In the genomic region with DNA sequence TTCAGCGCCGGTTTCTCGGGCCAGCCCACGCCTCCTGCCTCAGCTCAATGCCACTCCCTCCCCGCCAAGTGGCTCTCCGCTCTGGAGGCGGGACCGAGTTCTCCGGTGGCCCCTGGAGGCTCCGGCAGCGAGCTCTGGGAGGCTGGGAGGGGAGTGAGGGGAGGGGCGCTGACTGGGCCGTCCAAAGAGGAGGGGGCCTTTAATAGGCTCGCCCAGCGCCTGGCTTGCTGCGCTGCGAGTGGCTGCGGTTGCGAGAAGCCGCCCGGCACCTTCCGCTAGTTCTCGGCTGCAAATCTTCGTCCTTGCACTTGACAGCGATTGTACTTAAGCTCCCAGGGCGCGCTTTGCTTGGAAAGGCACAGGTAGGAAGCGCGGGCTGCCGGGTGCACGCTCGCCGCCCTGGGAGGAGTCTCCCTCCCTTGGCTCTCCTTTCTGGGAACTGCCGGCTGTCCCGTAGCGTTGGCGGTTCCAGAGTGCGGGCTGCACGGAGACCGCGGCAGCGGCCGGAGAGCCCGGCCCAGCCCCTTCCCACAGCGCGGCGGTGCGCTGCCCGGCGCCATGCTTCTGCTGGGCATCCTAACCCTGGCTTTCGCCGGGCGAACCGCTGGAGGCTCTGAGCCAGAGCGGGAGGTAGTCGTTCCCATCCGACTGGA, we compare ENCODE assay signal across 8 cellular contexts. TPM values are rescaled to one million over a fixed set of nuclear protein-coding genes. Genes with fewer than 3 reads are reported as not detected.
DNase-seq lines count a peak whose midpoint lies in the region; ATAC-seq and TF ChIP-seq lines count a peak whose summit lies in the region.

A gene with protein sequence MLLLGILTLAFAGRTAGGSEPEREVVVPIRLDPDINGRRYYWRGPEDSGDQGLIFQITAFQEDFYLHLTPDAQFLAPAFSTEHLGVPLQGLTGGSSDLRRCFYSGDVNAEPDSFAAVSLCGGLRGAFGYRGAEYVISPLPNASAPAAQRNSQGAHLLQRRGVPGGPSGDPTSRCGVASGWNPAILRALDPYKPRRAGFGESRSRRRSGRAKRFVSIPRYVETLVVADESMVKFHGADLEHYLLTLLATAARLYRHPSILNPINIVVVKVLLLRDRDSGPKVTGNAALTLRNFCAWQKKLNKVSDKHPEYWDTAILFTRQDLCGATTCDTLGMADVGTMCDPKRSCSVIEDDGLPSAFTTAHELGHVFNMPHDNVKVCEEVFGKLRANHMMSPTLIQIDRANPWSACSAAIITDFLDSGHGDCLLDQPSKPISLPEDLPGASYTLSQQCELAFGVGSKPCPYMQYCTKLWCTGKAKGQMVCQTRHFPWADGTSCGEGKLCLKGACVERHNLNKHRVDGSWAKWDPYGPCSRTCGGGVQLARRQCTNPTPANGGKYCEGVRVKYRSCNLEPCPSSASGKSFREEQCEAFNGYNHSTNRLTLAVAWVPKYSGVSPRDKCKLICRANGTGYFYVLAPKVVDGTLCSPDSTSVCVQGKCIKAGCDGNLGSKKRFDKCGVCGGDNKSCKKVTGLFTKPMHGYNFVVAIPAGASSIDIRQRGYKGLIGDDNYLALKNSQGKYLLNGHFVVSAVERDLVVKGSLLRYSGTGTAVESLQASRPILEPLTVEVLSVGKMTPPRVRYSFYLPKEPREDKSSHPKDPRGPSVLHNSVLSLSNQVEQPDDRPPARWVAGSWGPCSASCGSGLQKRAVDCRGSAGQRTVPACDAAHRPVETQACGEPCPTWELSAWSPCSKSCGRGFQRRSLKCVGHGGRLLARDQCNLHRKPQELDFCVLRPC (plus strand): TSS at position 230 of the 653 bp plus-strand sequence. CDS start 329 bp downstream, at position 559.

- H4K20me1 ChIP-seq in HCT116 (ENCODE audit: insufficient read depth), result no peaks in the 10 kb centered on the region

- TF ChIP-seq RAD21 in HCT116 (IDR thresholded peaks at IDR 0.05; ENCODE audit: low read depth), result 0 out of 2 replicates have a peak, but pooled peaks have one; percentile 7

- H3K27ac ChIP-seq in C4-2B, result peak within 1 kb of the TSS; percentile 36
- H3K27ac ChIP-seq in HCT116 (ENCODE audit: low read depth, low read length), result peak within 1 kb of the TSS; percentile 37; the same call in 1 of the 2 replicates
- H3K27ac ChIP-seq in gastrocnemius medialis, result peak within 1 kb of the TSS; percentile 65 to 77 (median 69)

- CTCF ChIA-PET in HCT116 (lab: Charles Lee), result interaction anchor here (1.1 to 1.7 kb wide), 3 partner anchors 13 to 413 kb away, joined by 3 to 6 read pairs (median 5); no protein-coding TSS in a partner anchor

- peak within 1 kb of the TSS; percentile 97 for H3K4me2 ChIP-seq in HCT116 (ENCODE audit: low read length)

- H3K9me3 ChIP-seq in HCT116 (ENCODE audit: control insufficient read depth in 1 of 2, insufficient read depth in 1 of 2, low read depth in 1 of 2, low read length in 2 of 2) (no peaks in the 10 kb centered on the region), gastrocnemius medialis (no peaks in the 10 kb centered on the region)

- no peak for TF ChIP-seq POLR2A in HCT116 (IDR thresholded peaks at IDR 0.05; ENCODE audit: borderline replicate concordance, extremely low read depth, insufficient read depth, insufficient read length)
- peak; percentile 29 to 56 for TF ChIP-seq POLR2A in gastrocnemius medialis (IDR thresholded peaks at IDR 0.05)

- H3K79me2 ChIP-seq in HCT116 (ENCODE audit: insufficient read depth, low read length), result no peaks in the 10 kb centered on the region

- H3K9me2 ChIP-seq in HCT116 (ENCODE audit: insufficient read depth), result no peaks in the 10 kb centered on the region

- H3K4me3 ChIP-seq in HCT116 (replicated peaks in 1 of 2; ENCODE audit: low read depth in 1 of 2, low read length in 2 of 2) (peak within 1 kb of the TSS; percentile 48 to 65), astrocyte of the spinal cord (ENCODE audit: low read depth, low read length) (peak within 1 kb of the TSS; percentile 72), iPS-11a (ENCODE audit: low read depth, low read length) (peak within 1 kb of the TSS; percentile 49), gastrocnemius medialis (peak within 1 kb of the TSS; percentile 56 to 70 (median 66))

- POLR2A ChIA-PET in HCT116 (lab: Charles Lee), result no interaction called here

- peak; percentile 51 for DNase-seq in HCT116 (ENCODE audit: low read depth, low spot score)
- DNase-seq in NCI-H82 treated with DMSO at 0.1 percent for 48 hours (lab: John Stamatoyannopoulos, UW; ENCODE audit: unreplicated experiment), result peak; percentile 71
- peak; percentile 93 for DNase-seq in astrocyte of the spinal cord (ENCODE audit: low read depth, low spot score)
- DNase-seq in gastrocnemius medialis, result peak; percentile 61 to 70
- no peak for DNase-seq in superior temporal gyrus (ENCODE audit: extremely low spot score)

- peak within 1 kb of the TSS; percentile 36; the same call in 1 of the 2 replicates for H3K9ac ChIP-seq in HCT116 (ENCODE audit: low read length)

- in situ Hi-C loops in astrocyte of the spinal cord (cut with HindIII; ENCODE audit: low sequenced_read_pairs) (loop anchor here (25.0 kb wide), 1 partner anchor 414 kb away; no protein-coding TSS in a partner anchor), gastrocnemius medialis (cut with MboI; ENCODE audit: low sequenced_read_pairs in 4 of 4) (loop anchor here in 2 of 4 donors (10.0 to 25.0 kb wide), 2 partner anchors 214 to 226 kb away; no protein-coding TSS in a partner anchor)

- no TSS peak for BruUV-seq in HCT116 (replicated peaks; lab: Mats Ljungman, UMichigan)

- H3K36me3 ChIP-seq in HCT116 (ENCODE audit: control insufficient read depth in 1 of 2, insufficient read depth in 2 of 2, low read length in 2 of 2), result no peaks in the 10 kb centered on the region
- H3K36me3 ChIP-seq in gastrocnemius medialis, result no peaks in the 10 kb centered on the region

- peak; percentile 97 for ATAC-seq in HCT116
- peak; percentile 75 to 78 for ATAC-seq in gastrocnemius medialis
- no peak for ATAC-seq in GM18520 (IDR thresholded peaks at IDR 0.05; ENCODE audit: unreplicated experiment)

- H3K4me1 ChIP-seq in HCT116 (ENCODE audit: control insufficient read depth in 1 of 2, insufficient read depth in 2 of 2, low read length in 2 of 2) (peaks cover 2 to 11% of the 10 kb centered on the region in 2 experiments; a peak in 3 of 4 replicates), gastrocnemius medialis (peaks cover 5 to 19% of the 10 kb centered on the region in 2 donors)

- intact Hi-C loops in HCT116 (cut with micrococcal nuclease) (no loop called here), gastrocnemius medialis (cut with DNase I; ENCODE audit: low total_unique reads) (no loop called here)

- RAD21 ChIA-PET in HCT116 (lab: Charles Lee; ENCODE audit: low non-redundant PET in 1 of 2, low total read pairs in 2 of 2, uncharacterized antibody in 2 of 2, unreplicated experiment in 2 of 2), result interaction anchor here in 1 of 2 experiments (0.7 kb wide), 2 partner anchors 24 to 406 kb away, joined by 3 to 4 read pairs; no protein-coding TSS in a partner anchor

- peak within 1 kb of the TSS; percentile 97 for H2AFZ ChIP-seq in HCT116 (ENCODE audit: low read depth, low read length, poor library complexity, severe bottlenecking)

- no peak for TF ChIP-seq CTCF in C4-2B (conservative IDR thresholded peaks at IDR 0.05)
- no peak for TF ChIP-seq CTCF in HCT116 (IDR thresholded peaks at IDR 0.05 in 2 of 3, conservative IDR thresholded peaks at IDR 0.05 in 1 of 3; ENCODE audit: borderline replicate concordance in 1 of 3, insufficient read depth in 1 of 3, low read depth in 2 of 3, low read length in 2 of 3)
- TF ChIP-seq CTCF in astrocyte of the spinal cord (IDR thresholded peaks at IDR 0.05; ENCODE audit: low read depth, low read length), result no peak
- TF ChIP-seq CTCF in gastrocnemius medialis (IDR thresholded peaks at IDR 0.05 in 4 of 5, conservative IDR thresholded peaks at IDR 0.05 in 1 of 5), result no peak

- no peaks in the 10 kb centered on the region for H3K27me3 ChIP-seq in HCT116 (ENCODE audit: insufficient read depth, low read length)
- peaks cover 8 to 14% (median 8%) of the 10 kb centered on the region in 3 donors for H3K27me3 ChIP-seq in gastrocnemius medialis

TF ChIP-seq in HCT116, 20 proteins besides CTCF, POLR2A, EP300 and RAD21:
- peak; percentile 45; the same call in 1 of the 2 replicates for TF ChIP-seq EGR1 (IDR thresholded peaks at IDR 0.05; ENCODE audit: low read depth)
- no peak for TF ChIP-seq POLR2AphosphoS5 (IDR thresholded peaks at IDR 0.05; ENCODE audit: low read depth, low read length)

RNA-seq across cellular contexts. Expression of the gene that starts here (rescaled TPM):
- total RNA-seq in HCT116 (2021; ENCODE audit: unreplicated experiment), result 0.44 TPM
- polyA plus RNA-seq in HCT116 (2012), result 0.20 and 0.22 TPM in 2 replicates
- total RNA-seq in gastrocnemius medialis, result 1 to 10 TPM; 1.2 to 3.4 (median 1.9) TPM

Comparison
In these comparisons a context has a peak if more than half of its experiments do, and no peak if none do; other contexts are left out.
1. Peak in DNase-seq, ATAC-seq, H3K4me3 ChIP-seq, H3K27ac ChIP-seq, H3K9ac ChIP-seq and H3K4me2 ChIP-seq in HCT116; RNA of the gene not detected or under 1 TPM.